8 cellular contexts compared by ENCODE assay signal in the genomic region with DNA sequence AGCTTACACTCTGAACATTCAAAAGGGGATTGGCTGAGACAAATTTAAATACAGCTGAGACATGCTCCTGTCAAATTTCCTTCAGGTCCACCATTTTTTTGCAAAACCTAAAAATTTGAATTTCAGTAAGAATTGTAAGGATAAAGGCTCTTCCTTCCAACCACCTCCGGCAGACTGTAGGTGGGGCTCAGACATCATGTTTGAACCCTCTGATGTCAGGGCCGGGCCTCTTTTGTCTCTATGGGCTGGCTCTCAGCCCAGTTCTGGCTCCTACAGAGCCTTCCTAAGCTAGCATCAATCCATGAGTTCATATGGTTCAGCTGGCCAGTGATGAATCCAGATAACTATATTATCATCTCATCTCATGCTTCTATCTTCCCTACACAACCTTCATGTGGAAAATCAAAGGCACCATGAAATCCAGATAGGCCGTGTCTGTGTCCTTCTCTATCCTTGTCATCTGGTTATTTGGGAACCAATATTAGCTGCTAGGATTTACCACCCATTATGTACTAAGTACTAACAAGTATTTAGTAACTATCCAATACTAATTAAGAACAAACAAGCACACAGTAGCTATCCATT. TPM values are rescaled to one million over a fixed set of nuclear protein-coding genes. Genes with fewer than 3 reads are reported as not detected.
DNase-seq lines count a peak whose midpoint lies in the region; ATAC-seq and TF ChIP-seq lines count a peak whose summit lies in the region.

No MANE protein-coding gene starts in this region.

- H3K27me3 ChIP-seq in mesendoderm (ENCODE audit: insufficient read depth, low read length, poor library complexity) = no peaks in the 10 kb centered on the region
- H3K27me3 ChIP-seq in suprapubic skin = no peaks in the 10 kb centered on the region

- H3K79me1 ChIP-seq in mesendoderm (ENCODE audit: low read length) = no peaks in the 10 kb centered on the region

- H3K27ac ChIP-seq in mesendoderm (ENCODE audit: low read depth, low read length) (no peak overlapping the region), suprapubic skin (no peak overlapping the region)

- H3K56ac ChIP-seq in mesendoderm (ENCODE audit: low read length) = no peak overlapping the region

- no peak overlapping the region for H2AK5ac ChIP-seq in mesendoderm (ENCODE audit: low read length)

- H4K8ac ChIP-seq in mesendoderm (ENCODE audit: low read depth, low read length) = no peak overlapping the region

- H3K4me2 ChIP-seq in mesendoderm (ENCODE audit: low read length) = no peak overlapping the region

- no peak overlapping the region for H3K4ac ChIP-seq in mesendoderm (ENCODE audit: low read depth, low read length)

- no peak overlapping the region for H4K5ac ChIP-seq in mesendoderm (ENCODE audit: low read length)

- no peak for TF ChIP-seq EP300 in suprapubic skin (IDR thresholded peaks at IDR 0.05)

- H3K9ac ChIP-seq in mesendoderm (ENCODE audit: low read length) = no peak overlapping the region

- ATAC-seq in HG03108 (IDR thresholded peaks at IDR 0.05; ENCODE audit: unreplicated experiment) = no peak

- intact Hi-C loops in lower leg skin (cut with DNase I; ENCODE audit: low total_unique reads) = no loop called here

- H2BK15ac ChIP-seq in mesendoderm (replicated peaks; ENCODE audit: low read depth) = no peak overlapping the region

- TF ChIP-seq POLR2A in lower leg skin (IDR thresholded peaks at IDR 0.05) = no peak
- TF ChIP-seq POLR2A in suprapubic skin (IDR thresholded peaks at IDR 0.05) = no peak

- no peaks in the 10 kb centered on the region for H3K9me3 ChIP-seq in suprapubic skin

- H3K36me3 ChIP-seq in mesendoderm (ENCODE audit: control insufficient read depth, insufficient read depth, low read length) (no peaks in the 10 kb centered on the region), suprapubic skin (peaks cover 94% of the 10 kb centered on the region)

- no peaks in the 10 kb centered on the region for H3K4me1 ChIP-seq in mesendoderm (ENCODE audit: control insufficient read depth, low read depth, low read length)
- no peaks in the 10 kb centered on the region for H3K4me1 ChIP-seq in suprapubic skin

- WGBS in mesendoderm (ENCODE audit: extremely low coverage, insufficient coverage, low lambda C conversion rate) = no CpG with 5 or more reads among the region's 3 CpGs
- WGBS in lower leg skin, 2 donors = 51 to 56% methylated on average over 3 of the region's 3 CpGs
- 63% methylated on average over 3 of the region's 3 CpGs for WGBS in suprapubic skin

- no peak for TF ChIP-seq CTCF in lower leg skin (IDR thresholded peaks at IDR 0.05)
- no peak for TF ChIP-seq CTCF in suprapubic skin (IDR thresholded peaks at IDR 0.05)

- no peak overlapping the region for H3K18ac ChIP-seq in mesendoderm (ENCODE audit: low read length)

- in situ Hi-C loops in G401 (cut with HindIII; ENCODE audit: low sequenced_read_pairs) = no loop called here

- no peak overlapping the region for H3K23ac ChIP-seq in mesendoderm (ENCODE audit: low read length)

- no peak overlapping the region for H2BK120ac ChIP-seq in mesendoderm (ENCODE audit: low read depth, low read length)

- DNase-seq in G401 (ENCODE audit: low spot score) = peak; percentile 13
- peak; percentile 72 for DNase-seq in NCI-H2029 treated with DMSO at 0.1 percent for 48 hours (lab: John Stamatoyannopoulos, UW)
- peak; percentile 8 for DNase-seq in cerebellum (ENCODE audit: low spot score)
- peak; percentile 35 for DNase-seq in mesendoderm
- no peak for DNase-seq in germinal center (ENCODE audit: low spot score)
- no peak for DNase-seq in lower leg skin (ENCODE audit: low spot score in 2 of 2)
- DNase-seq in suprapubic skin (ENCODE audit: low spot score in 2 of 2) = no peak

- H3K4me3 ChIP-seq in mesendoderm (ENCODE audit: low read length) (no peak overlapping the region), lower leg skin (ENCODE audit: low read depth, poor library complexity, severe bottlenecking) (no peak overlapping the region), suprapubic skin (no peak overlapping the region)

- H2BK5ac ChIP-seq in mesendoderm (ENCODE audit: low read length) = no peak overlapping the region

- no peaks in the 10 kb centered on the region for H3K79me2 ChIP-seq in mesendoderm (ENCODE audit: control insufficient read depth, insufficient read depth, low read length)

RNA-seq across cellular contexts. Expression of gene NIPSNAP3B, which starts 44.2 kb away (rescaled TPM):
- total RNA-seq in G401 (2014; rRNA removed; shearing (Covaris generic)) = 0.61 and 2.6 TPM in 2 replicates
- 7.7 TPM for total RNA-seq in cerebellum
- polyA plus RNA-seq in mesendoderm (2013, experiment 1 of 2) = 0.11 TPM
- polyA plus RNA-seq in mesendoderm (2013, experiment 2 of 2) = 0.08 TPM
- 1 to 10 TPM; 1.6 to 3.2 (median 1.9) TPM for total RNA-seq in lower leg skin
- 1 to 10 TPM in 3 of 4 donors, under 1 TPM in 1; 0.26 to 5.1 (median 1.6) TPM for total RNA-seq in suprapubic skin

Comparison
In these comparisons a context has a peak if more than half of its experiments do, and no peak if none do; other contexts are left out.
1. DNase-seq: peak in G401 (single experiment), NCI-H2029 treated with DMSO at 0.1 percent for 48 hours (single experiment), cerebellum (single experiment) and mesendoderm (single experiment); none in germinal center (single experiment), lower leg skin (0 of 2) and suprapubic skin (0 of 2).